Comparison of ENCODE assay signal across 8 cellular contexts in genomic region chr1:198937231-198938031, GRCh38.
DNase-seq lines count a peak whose midpoint lies in the region; ATAC-seq and TF ChIP-seq lines count a peak whose summit lies in the region.

No MANE protein-coding gene starts in this region.

- peak; percentile 72 for ATAC-seq in GM19438 (IDR thresholded peaks at IDR 0.05; ENCODE audit: low read depth, unreplicated experiment)
- ATAC-seq in HG03469 (IDR thresholded peaks at IDR 0.05; ENCODE audit: unreplicated experiment): peak; percentile 85
- peak; percentile 97 for ATAC-seq in activated T-helper 17 cell treated with anti-CD3 and anti-CD28 coated beads, Interleukin-2, amount 50 U/mL, for 72 hours (replicated peaks)

- H3K27me3 Mint-ChIP-seq in activated T-helper 17 cell treated with anti-CD3 and anti-CD28 coated beads, Interleukin-2, amount 50 U/mL, for 72 hours: no peaks in the 10 kb centered on the region

- no peaks in the 10 kb centered on the region for H4K20me1 ChIP-seq in neural cell (ENCODE audit: insufficient read depth)

- TF ChIP-seq RAD21 in neural cell (conservative IDR thresholded peaks at IDR 0.05): no peak

- no peaks in the 10 kb centered on the region for H3K4me1 Mint-ChIP-seq in activated T-helper 17 cell treated with anti-CD3 and anti-CD28 coated beads, Interleukin-2, amount 50 U/mL, for 72 hours

- H3K27me3 ChIP-seq in neural cell (ENCODE audit: insufficient read depth, low read depth, low read length) (no peaks in the 10 kb centered on the region), uterus (no peaks in the 10 kb centered on the region)

- H3K9me3 Mint-ChIP-seq in activated T-helper 17 cell treated with anti-CD3 and anti-CD28 coated beads, Interleukin-2, amount 50 U/mL, for 72 hours: no peaks in the 10 kb centered on the region

- H3K36me3 ChIP-seq in neural cell (ENCODE audit: insufficient read depth, low read length) (no peaks in the 10 kb centered on the region), uterus (no peaks in the 10 kb centered on the region)

- TF ChIP-seq EP300 in neural cell (conservative IDR thresholded peaks at IDR 0.05; ENCODE audit: poor library complexity, severe bottlenecking): no peak

- H3K79me2 ChIP-seq in neural cell (replicated peaks; ENCODE audit: insufficient read depth, low read length): peaks cover 40% of the 10 kb centered on the region

- peak; percentile 41 to 73 for TF ChIP-seq POLR2A in uterus (IDR thresholded peaks at IDR 0.05)

- intact Hi-C loops in uterus (cut with DNase I; ENCODE audit: low total_unique reads): no loop called here

- H3K36me3 Mint-ChIP-seq in activated T-helper 17 cell treated with anti-CD3 and anti-CD28 coated beads, Interleukin-2, amount 50 U/mL, for 72 hours (ENCODE audit: low read depth): no peaks in the 10 kb centered on the region

- H3K4me3 ChIP-seq in neural cell (ENCODE audit: low read length) (peak overlapping the region; percentile 72), uterus (peak overlapping the region; percentile 32 to 42)

- H3K27ac Mint-ChIP-seq in activated T-helper 17 cell treated with anti-CD3 and anti-CD28 coated beads, Interleukin-2, amount 50 U/mL, for 72 hours: peak overlapping the region; percentile 78

- H3K4me3 Mint-ChIP-seq in activated T-helper 17 cell treated with anti-CD3 and anti-CD28 coated beads, Interleukin-2, amount 50 U/mL, for 72 hours: no peak overlapping the region

- peak; percentile 85 for DNase-seq in DMS 273 (lab: John Stamatoyannopoulos, UW; ENCODE audit: unreplicated experiment)
- peak; percentile 70 for DNase-seq in NCI-H774 (lab: John Stamatoyannopoulos, UW)
- DNase-seq in fibroblast of the conjunctiva (ENCODE audit: low read depth): peak; percentile 92
- peak in 1 of 2 donors; percentile 31 for DNase-seq in uterus

- H2AFZ ChIP-seq in neural cell (ENCODE audit: low read depth, low read length): no peak overlapping the region

- TF ChIP-seq CTCF in neural cell (IDR thresholded peaks at IDR 0.05; ENCODE audit: poor library complexity, severe bottlenecking) (no peak), uterus (IDR thresholded peaks at IDR 0.05) (no peak)

- H3F3A ChIP-seq in neural cell (ENCODE audit: insufficient read depth, low read length, poor library complexity, severe bottlenecking): no peaks in the 10 kb centered on the region

- peak overlapping the region; percentile 70 for H3K9ac ChIP-seq in neural cell (ENCODE audit: low read length)

- no peaks in the 10 kb centered on the region for H3K9me2 ChIP-seq in neural cell (ENCODE audit: insufficient read depth, low read length)

- H3K9me3 ChIP-seq in neural cell (ENCODE audit: low read length) (no peaks in the 10 kb centered on the region), uterus (no peaks in the 10 kb centered on the region)

- peak overlapping the region; percentile 36 for H3K4me2 ChIP-seq in neural cell (ENCODE audit: low read length)

- H3K27ac ChIP-seq in neural cell (ENCODE audit: low read length) (peak overlapping the region; percentile 80), uterus (peak overlapping the region; percentile 60 to 64)

- H3K4me1 ChIP-seq in uterus: no peaks in the 10 kb centered on the region

TF ChIP-seq in neural cell, 6 proteins besides CTCF, POLR2A, EP300 and RAD21:
- TF ChIP-seq MXI1 (conservative IDR thresholded peaks at IDR 0.05; ENCODE audit: poor library complexity, severe bottlenecking) (peak; percentile 57), REST (IDR thresholded peaks at IDR 0.05; ENCODE audit: borderline replicate concordance) (peak; percentile 81), POLR2AphosphoS5 (IDR thresholded peaks at IDR 0.05) (peak; percentile 84), EZH2 (IDR thresholded peaks at IDR 0.05; ENCODE audit: borderline replicate concordance, insufficient read depth, low read length, poor library complexity, severe bottlenecking) (no peak), TAF1 (IDR thresholded peaks at IDR 0.05; ENCODE audit: low read depth) (peak; percentile 77), SMC3 (conservative IDR thresholded peaks at IDR 0.05; ENCODE audit: poor library complexity) (peak; percentile 15)
